In genomic region chr1:155321577-155322497, GRCh38 we compare ENCODE assay signal across 1 cellular context.
TF ChIP-seq lines count a peak whose summit lies in the region.

No MANE protein-coding gene starts in this region.

TF ChIP-seq in HCT116, 20 proteins besides CTCF, POLR2A, EP300 and RAD21 (continued from another document):
- TF ChIP-seq, protein P1, sequence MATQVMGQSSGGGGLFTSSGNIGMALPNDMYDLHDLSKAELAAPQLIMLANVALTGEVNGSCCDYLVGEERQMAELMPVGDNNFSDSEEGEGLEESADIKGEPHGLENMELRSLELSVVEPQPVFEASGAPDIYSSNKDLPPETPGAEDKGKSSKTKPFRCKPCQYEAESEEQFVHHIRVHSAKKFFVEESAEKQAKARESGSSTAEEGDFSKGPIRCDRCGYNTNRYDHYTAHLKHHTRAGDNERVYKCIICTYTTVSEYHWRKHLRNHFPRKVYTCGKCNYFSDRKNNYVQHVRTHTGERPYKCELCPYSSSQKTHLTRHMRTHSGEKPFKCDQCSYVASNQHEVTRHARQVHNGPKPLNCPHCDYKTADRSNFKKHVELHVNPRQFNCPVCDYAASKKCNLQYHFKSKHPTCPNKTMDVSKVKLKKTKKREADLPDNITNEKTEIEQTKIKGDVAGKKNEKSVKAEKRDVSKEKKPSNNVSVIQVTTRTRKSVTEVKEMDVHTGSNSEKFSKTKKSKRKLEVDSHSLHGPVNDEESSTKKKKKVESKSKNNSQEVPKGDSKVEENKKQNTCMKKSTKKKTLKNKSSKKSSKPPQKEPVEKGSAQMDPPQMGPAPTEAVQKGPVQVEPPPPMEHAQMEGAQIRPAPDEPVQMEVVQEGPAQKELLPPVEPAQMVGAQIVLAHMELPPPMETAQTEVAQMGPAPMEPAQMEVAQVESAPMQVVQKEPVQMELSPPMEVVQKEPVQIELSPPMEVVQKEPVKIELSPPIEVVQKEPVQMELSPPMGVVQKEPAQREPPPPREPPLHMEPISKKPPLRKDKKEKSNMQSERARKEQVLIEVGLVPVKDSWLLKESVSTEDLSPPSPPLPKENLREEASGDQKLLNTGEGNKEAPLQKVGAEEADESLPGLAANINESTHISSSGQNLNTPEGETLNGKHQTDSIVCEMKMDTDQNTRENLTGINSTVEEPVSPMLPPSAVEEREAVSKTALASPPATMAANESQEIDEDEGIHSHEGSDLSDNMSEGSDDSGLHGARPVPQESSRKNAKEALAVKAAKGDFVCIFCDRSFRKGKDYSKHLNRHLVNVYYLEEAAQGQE (IDR thresholded peaks at IDR 0.05; ENCODE audit: low read depth) = no peak
- TF ChIP-seq ATF3 (IDR thresholded peaks at IDR 0.05) (no peak), CEBPB (IDR thresholded peaks at IDR 0.05; ENCODE audit: low read depth) (no peak), ZNF274 (IDR thresholded peaks at IDR 0.05; ENCODE audit: low read depth, low read length) (no peak), FOSL1 (IDR thresholded peaks at IDR 0.05; ENCODE audit: low read depth) (no peak), YY1 (IDR thresholded peaks at IDR 0.05; ENCODE audit: extremely low read depth, insufficient replicate concordance, low read depth, low read length) (no peak)
